ENCODE assay signal across 35 cellular contexts in genomic region chrX:116345953-116346352, GRCh38.
"Had no signal": no experiment of that assay in that cellular context is flagged by ENCODE, and none has a peak within 500 bp of the region (broad histone marks: within the 10 kb centered on the region; RNA-seq: fewer than 3 reads in every experiment).

No MANE protein-coding gene starts in this region.

- H3K4me2 ChIP-seq: PC-9 had no signal

- ATAC-seq: Panc1, Right ventricle myocardium inferior, SK-N-SH treated with all-trans-retinoic acid at 6 μM for 48 hours had no signal

- H3K9me3 ChIP-seq: MG63, SJCRH30 had no signal

- H3K36me3 ChIP-seq: MG63, SJCRH30 had no signal

- H3K4me1 ChIP-seq: SJCRH30 had no signal

- DNase-seq: Kasumi-1, MG63, NCI-H1048, NCI-H1092 treated with DMSO at 0.1 percent for 48 hours, NCI-H1105 treated with DMSO at 0.1 percent for 48 hours, NCI-H1417, NCI-H1436, NCI-H146, NCI-H1694, NCI-H187, NCI-H1930, NCI-H2029 treated with DMSO at 0.1 percent for 48 hours, NCI-H2081 treated with DMSO at 0.1 percent for 48 hours, NCI-H2107, NCI-H2171, NCI-H226, NCI-H446 treated with DMSO at 0.1 percent for 48 hours, NCI-H510A, NCI-H524, NCI-H526, NCI-H69, NCI-H748 treated with DMSO at 0.1 percent for 48 hours, NCI-H82, PC-9, SHP77, SIG-M5, SJCRH30, SW 1271, T-helper 1 cell had no signal

- H3K4me3 ChIP-seq: MG63, PC-9, SJCRH30, SK-N-MC had no signal

- H3K27me3 ChIP-seq: MG63, SJCRH30 had no signal

- FAIRE-seq: RCC 7860 had no signal

- H3K27ac ChIP-seq: PC-9, RWPE1, SJCRH30, SK-N-MC had no signal
